Comparison of ENCODE assay signal across 1 cellular context in the genomic region with DNA sequence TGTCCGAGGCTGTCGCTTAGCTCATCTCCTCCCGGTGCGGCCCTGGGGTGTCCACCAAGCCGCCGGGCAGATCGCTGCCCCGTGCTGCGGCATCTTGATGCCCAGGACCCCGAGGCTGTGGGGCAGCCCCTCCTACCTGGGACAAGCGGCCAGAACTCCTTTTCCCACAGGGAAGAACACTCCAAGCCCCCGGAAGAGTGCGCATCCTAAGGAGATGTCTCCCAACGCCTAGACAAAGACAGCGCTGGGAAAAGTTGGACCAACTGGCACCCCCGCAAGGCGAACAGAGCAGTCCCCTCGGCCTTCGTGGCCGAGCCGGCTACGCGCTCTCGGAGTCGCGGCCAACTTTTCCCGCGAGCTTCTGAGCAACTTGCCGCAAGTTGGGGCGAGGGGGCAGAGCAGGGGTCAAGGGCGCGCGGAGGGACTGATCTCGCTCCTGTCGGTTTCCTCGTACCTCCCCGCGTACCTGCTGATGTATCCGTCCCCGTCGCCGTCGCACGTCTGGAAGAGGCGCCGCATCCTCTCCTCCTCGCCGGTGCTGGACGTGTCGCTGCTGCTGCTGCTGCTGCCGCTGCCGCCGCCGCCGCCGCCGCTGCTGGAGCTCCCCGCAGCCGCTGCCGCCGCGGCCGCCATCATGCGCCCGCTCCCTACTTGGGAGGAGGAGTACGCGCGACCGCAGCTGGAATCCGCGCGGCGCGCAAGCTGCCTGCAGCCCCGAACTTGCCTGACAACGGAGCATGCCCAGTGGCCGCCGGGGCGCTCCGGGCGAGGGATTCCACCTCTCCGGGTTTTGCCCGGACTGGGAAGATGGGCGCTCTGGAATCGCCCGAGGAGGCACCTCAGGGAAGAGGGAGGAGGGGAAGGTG.
TF ChIP-seq lines count a peak whose summit lies in the region.

A gene (minus strand): TSS at position 675 of the 866 bp plus-strand sequence.

TF ChIP-seq in HEK293, 187 proteins besides CTCF, POLR2A, EP300 and RAD21 (continued from another document and continues in another):
- TF ChIP-seq KLF16 (tag by site-specific recombination; IDR thresholded peaks at IDR 0.05) (no peak), ZNF423 (tag by site-specific recombination; IDR thresholded peaks at IDR 0.05) (peak; percentile 72; the same call in 1 of the 2 replicates), ZNF146 (tag by site-specific recombination; IDR thresholded peaks at IDR 0.05) (peak; percentile 3; the same call in 1 of the 2 replicates), ZNF510 (tag by site-specific recombination; IDR thresholded peaks at IDR 0.05; ENCODE audit: insufficient replicate concordance) (no peak), ZFP37 (tag by site-specific recombination; IDR thresholded peaks at IDR 0.05) (no peak), ZNF202 (tag by site-specific recombination; IDR thresholded peaks at IDR 0.05; ENCODE audit: borderline replicate concordance) (no peak), ZNF768 (tag by site-specific recombination; IDR thresholded peaks at IDR 0.05) (no peak), FEZF1 (tag by site-specific recombination; IDR thresholded peaks at IDR 0.05) (no peak), ZNF610 (tag by site-specific recombination; IDR thresholded peaks at IDR 0.05; ENCODE audit: borderline replicate concordance) (peak; percentile 91), SALL2 (tag by site-specific recombination; IDR thresholded peaks at IDR 0.05; ENCODE audit: borderline replicate concordance) (no peak), GLI2 (tag by site-specific recombination; IDR thresholded peaks at IDR 0.05; ENCODE audit: borderline replicate concordance, low read depth) (no peak), ZNF157 (tag by site-specific recombination; IDR thresholded peaks at IDR 0.05) (no peak), ZNF138 (tag by site-specific recombination; IDR thresholded peaks at IDR 0.05; ENCODE audit: borderline replicate concordance) (no peak), ZBTB8A (tag by site-specific recombination; IDR thresholded peaks at IDR 0.05) (peak; percentile 96), SP2 (tag by site-specific recombination; IDR thresholded peaks at IDR 0.05) (peak; percentile 17; the same call in 1 of the 2 replicates), ZNF16 (tag by site-specific recombination; IDR thresholded peaks at IDR 0.05; ENCODE audit: low read depth) (no peak), KLF1 (tag by site-specific recombination; IDR thresholded peaks at IDR 0.05) (peak; percentile 49), ZNF514 (tag by site-specific recombination; IDR thresholded peaks at IDR 0.05) (no peak), RBAK (tag by site-specific recombination; IDR thresholded peaks at IDR 0.05) (no peak), ZNF596 (tag by site-specific recombination; IDR thresholded peaks at IDR 0.05) (peak; percentile 63; the same call in 1 of the 2 replicates), ZNF24 (tag by site-specific recombination; IDR thresholded peaks at IDR 0.05) (no peak; the same call in 1 of the 2 replicates), ZBTB48 (tag by site-specific recombination; IDR thresholded peaks at IDR 0.05) (peak; percentile 72; the same call in 1 of the 2 replicates), ZNF785 (tag by site-specific recombination; IDR thresholded peaks at IDR 0.05) (no peak), REPIN1 (tag by site-specific recombination; IDR thresholded peaks at IDR 0.05; ENCODE audit: low read depth) (no peak; the same call in 1 of the 2 replicates), KLF10 (tag by site-specific recombination; IDR thresholded peaks at IDR 0.05) (peak; percentile 55; the same call in 1 of the 2 replicates), ZNF843 (tag by site-specific recombination; IDR thresholded peaks at IDR 0.05) (peak; percentile 66; the same call in 1 of the 2 replicates), ZNF350 (tag by site-specific recombination; IDR thresholded peaks at IDR 0.05) (no peak), ZNF354C (tag by site-specific recombination; IDR thresholded peaks at IDR 0.05; ENCODE audit: borderline replicate concordance, low read depth) (no peak), ZNF248 (tag by site-specific recombination; IDR thresholded peaks at IDR 0.05) (no peak), TCF7L2 (IDR thresholded peaks at IDR 0.05; ENCODE audit: borderline replicate concordance, low read depth, low read length) (no peak), ZNF404 (tag by site-specific recombination; IDR thresholded peaks at IDR 0.05) (no peak), ZNF621 (tag by site-specific recombination; IDR thresholded peaks at IDR 0.05) (no peak), ZNF211 (tag by site-specific recombination; IDR thresholded peaks at IDR 0.05; ENCODE audit: low read depth) (no peak), ZNF549 (tag by site-specific recombination; IDR thresholded peaks at IDR 0.05) (0 out of 2 replicates have a peak, but pooled peaks have one; percentile 34), HOXC10 (CRISPR knock-in tag; IDR thresholded peaks at IDR 0.05) (peak; percentile 78; the same call in 1 of the 2 replicates), ZNF174 (tag by site-specific recombination; IDR thresholded peaks at IDR 0.05) (no peak), ZNF777 (tag by site-specific recombination; IDR thresholded peaks at IDR 0.05; ENCODE audit: borderline replicate concordance) (peak; percentile 83; the same call in 1 of the 2 replicates), ZNF837 (tag by site-specific recombination; IDR thresholded peaks at IDR 0.05) (no peak), ZNF184 (tag by site-specific recombination; IDR thresholded peaks at IDR 0.05) (peak; percentile 75), ZNF114 (tag by site-specific recombination; IDR thresholded peaks at IDR 0.05) (no peak), ZNF292 (tag by site-specific recombination; IDR thresholded peaks at IDR 0.05; ENCODE audit: borderline replicate concordance, low read depth) (no peak), BCL11B (tag by site-specific recombination; IDR thresholded peaks at IDR 0.05; ENCODE audit: low read depth) (0 out of 2 replicates have a peak, but pooled peaks have one; percentile 32), ZNF266 (tag by site-specific recombination; IDR thresholded peaks at IDR 0.05; ENCODE audit: low read depth) (no peak), ZNF664 (tag by site-specific recombination; IDR thresholded peaks at IDR 0.05) (no peak), ZNF140 (tag by site-specific recombination; IDR thresholded peaks at IDR 0.05) (no peak), YY1 (tag by site-specific recombination; IDR thresholded peaks at IDR 0.05) (peak; percentile 89), KLF7 (tag by site-specific recombination; IDR thresholded peaks at IDR 0.05; ENCODE audit: borderline replicate concordance) (no peak)
- TF ChIP-seq, protein P1, sequence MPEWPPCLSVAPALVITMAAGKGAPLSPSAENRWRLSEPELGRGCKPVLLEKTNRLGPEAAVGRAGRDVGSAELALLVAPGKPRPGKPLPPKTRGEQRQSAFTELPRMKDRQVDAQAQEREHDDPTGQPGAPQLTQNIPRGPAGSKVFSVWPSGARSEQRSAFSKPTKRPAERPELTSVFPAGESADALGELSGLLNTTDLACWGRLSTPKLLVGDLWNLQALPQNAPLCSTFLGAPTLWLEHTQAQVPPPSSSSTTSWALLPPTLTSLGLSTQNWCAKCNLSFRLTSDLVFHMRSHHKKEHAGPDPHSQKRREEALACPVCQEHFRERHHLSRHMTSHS (tag by site-specific recombination; IDR thresholded peaks at IDR 0.05): no peak
- TF ChIP-seq, protein P2, sequence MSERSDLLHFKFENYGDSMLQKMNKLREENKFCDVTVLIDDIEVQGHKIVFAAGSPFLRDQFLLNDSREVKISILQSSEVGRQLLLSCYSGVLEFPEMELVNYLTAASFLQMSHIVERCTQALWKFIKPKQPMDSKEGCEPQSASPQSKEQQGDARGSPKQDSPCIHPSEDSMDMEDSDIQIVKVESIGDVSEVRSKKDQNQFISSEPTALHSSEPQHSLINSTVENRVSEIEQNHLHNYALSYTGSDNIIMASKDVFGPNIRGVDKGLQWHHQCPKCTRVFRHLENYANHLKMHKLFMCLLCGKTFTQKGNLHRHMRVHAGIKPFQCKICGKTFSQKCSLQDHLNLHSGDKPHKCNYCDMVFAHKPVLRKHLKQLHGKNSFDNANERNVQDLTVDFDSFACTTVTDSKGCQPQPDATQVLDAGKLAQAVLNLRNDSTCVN (tag by site-specific recombination; optimal IDR thresholded peaks at IDR 0.05): peak; percentile 94
- TF ChIP-seq, protein P3, sequence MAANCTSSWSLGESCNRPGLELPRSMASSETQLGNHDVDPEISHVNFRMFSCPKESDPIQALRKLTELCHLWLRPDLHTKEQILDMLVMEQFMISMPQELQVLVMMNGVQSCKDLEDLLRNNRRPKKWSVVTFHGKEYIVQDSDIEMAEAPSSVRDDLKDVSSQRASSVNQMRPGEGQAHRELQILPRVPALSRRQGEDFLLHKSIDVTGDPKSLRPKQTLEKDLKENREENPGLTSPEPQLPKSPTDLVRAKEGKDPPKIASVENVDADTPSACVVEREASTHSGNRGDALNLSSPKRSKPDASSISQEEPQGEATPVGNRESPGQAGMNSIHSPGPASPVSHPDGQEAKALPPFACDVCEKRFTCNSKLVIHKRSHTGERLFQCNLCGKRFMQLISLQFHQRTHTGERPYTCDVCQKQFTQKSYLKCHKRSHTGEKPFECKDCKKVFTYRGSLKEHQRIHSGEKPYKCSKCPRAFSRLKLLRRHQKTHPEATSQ (tag by site-specific recombination; IDR thresholded peaks at IDR 0.05): no peak
- TF ChIP-seq, protein P4, sequence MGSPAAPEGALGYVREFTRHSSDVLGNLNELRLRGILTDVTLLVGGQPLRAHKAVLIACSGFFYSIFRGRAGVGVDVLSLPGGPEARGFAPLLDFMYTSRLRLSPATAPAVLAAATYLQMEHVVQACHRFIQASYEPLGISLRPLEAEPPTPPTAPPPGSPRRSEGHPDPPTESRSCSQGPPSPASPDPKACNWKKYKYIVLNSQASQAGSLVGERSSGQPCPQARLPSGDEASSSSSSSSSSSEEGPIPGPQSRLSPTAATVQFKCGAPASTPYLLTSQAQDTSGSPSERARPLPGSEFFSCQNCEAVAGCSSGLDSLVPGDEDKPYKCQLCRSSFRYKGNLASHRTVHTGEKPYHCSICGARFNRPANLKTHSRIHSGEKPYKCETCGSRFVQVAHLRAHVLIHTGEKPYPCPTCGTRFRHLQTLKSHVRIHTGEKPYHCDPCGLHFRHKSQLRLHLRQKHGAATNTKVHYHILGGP (tag by site-specific recombination; IDR thresholded peaks at IDR 0.05): no peak
- TF ChIP-seq, protein P5, sequence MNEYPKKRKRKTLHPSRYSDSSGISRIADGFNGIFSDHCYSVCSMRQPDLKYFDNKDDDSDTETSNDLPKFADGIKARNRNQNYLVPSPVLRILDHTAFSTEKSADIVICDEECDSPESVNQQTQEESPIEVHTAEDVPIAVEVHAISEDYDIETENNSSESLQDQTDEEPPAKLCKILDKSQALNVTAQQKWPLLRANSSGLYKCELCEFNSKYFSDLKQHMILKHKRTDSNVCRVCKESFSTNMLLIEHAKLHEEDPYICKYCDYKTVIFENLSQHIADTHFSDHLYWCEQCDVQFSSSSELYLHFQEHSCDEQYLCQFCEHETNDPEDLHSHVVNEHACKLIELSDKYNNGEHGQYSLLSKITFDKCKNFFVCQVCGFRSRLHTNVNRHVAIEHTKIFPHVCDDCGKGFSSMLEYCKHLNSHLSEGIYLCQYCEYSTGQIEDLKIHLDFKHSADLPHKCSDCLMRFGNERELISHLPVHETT (tag by site-specific recombination; IDR thresholded peaks at IDR 0.05): peak; percentile 67
- TF ChIP-seq, protein P6, sequence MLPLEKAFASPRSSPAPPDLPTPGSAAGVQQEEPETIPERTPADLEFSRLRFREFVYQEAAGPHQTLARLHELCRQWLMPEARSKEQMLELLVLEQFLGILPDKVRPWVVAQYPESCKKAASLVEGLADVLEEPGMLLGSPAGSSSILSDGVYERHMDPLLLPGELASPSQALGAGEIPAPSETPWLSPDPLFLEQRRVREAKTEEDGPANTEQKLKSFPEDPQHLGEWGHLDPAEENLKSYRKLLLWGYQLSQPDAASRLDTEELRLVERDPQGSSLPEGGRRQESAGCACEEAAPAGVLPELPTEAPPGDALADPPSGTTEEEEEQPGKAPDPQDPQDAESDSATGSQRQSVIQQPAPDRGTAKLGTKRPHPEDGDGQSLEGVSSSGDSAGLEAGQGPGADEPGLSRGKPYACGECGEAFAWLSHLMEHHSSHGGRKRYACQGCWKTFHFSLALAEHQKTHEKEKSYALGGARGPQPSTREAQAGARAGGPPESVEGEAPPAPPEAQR (tag by site-specific recombination; IDR thresholded peaks at IDR 0.05): no peak
- TF ChIP-seq, protein P7, sequence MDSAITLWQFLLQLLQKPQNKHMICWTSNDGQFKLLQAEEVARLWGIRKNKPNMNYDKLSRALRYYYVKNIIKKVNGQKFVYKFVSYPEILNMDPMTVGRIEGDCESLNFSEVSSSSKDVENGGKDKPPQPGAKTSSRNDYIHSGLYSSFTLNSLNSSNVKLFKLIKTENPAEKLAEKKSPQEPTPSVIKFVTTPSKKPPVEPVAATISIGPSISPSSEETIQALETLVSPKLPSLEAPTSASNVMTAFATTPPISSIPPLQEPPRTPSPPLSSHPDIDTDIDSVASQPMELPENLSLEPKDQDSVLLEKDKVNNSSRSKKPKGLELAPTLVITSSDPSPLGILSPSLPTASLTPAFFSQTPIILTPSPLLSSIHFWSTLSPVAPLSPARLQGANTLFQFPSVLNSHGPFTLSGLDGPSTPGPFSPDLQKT (IDR thresholded peaks at IDR 0.05; ENCODE audit: borderline replicate concordance, low read depth, low read length): no peak
- TF ChIP-seq, protein P8, sequence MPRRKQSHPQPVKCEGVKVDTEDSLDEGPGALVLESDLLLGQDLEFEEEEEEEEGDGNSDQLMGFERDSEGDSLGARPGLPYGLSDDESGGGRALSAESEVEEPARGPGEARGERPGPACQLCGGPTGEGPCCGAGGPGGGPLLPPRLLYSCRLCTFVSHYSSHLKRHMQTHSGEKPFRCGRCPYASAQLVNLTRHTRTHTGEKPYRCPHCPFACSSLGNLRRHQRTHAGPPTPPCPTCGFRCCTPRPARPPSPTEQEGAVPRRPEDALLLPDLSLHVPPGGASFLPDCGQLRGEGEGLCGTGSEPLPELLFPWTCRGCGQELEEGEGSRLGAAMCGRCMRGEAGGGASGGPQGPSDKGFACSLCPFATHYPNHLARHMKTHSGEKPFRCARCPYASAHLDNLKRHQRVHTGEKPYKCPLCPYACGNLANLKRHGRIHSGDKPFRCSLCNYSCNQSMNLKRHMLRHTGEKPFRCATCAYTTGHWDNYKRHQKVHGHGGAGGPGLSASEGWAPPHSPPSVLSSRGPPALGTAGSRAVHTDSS (tag by site-specific recombination; IDR thresholded peaks at IDR 0.05): peak; percentile 62
- TF ChIP-seq, protein P9, sequence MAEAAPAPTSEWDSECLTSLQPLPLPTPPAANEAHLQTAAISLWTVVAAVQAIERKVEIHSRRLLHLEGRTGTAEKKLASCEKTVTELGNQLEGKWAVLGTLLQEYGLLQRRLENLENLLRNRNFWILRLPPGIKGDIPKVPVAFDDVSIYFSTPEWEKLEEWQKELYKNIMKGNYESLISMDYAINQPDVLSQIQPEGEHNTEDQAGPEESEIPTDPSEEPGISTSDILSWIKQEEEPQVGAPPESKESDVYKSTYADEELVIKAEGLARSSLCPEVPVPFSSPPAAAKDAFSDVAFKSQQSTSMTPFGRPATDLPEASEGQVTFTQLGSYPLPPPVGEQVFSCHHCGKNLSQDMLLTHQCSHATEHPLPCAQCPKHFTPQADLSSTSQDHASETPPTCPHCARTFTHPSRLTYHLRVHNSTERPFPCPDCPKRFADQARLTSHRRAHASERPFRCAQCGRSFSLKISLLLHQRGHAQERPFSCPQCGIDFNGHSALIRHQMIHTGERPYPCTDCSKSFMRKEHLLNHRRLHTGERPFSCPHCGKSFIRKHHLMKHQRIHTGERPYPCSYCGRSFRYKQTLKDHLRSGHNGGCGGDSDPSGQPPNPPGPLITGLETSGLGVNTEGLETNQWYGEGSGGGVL (tag by site-specific recombination; IDR thresholded peaks at IDR 0.05): 0 out of 2 replicates have a peak, but pooled peaks have one; percentile 15
